ENCODE assay signal across 17 cellular contexts in genomic region chr10:133123746-133124356, GRCh38. TPM values are rescaled to one million over a fixed set of nuclear protein-coding genes. Genes with fewer than 3 reads are reported as not detected.
DNase-seq lines count a peak whose midpoint lies in the region; ATAC-seq and TF ChIP-seq lines count a peak whose summit lies in the region.
"Had no signal": no experiment of that assay in that cellular context is flagged by ENCODE, and none has a peak within 500 bp of the region (broad histone marks: within the 10 kb centered on the region; RNA-seq: fewer than 3 reads in every experiment).

No MANE protein-coding gene starts in this region.

- H3K27ac ChIP-seq in WERI-Rb-1 (no peak overlapping the region), lower lobe of right lung (no peak overlapping the region)
- H3K27ac ChIP-seq: Peyer's patch had no signal

- H3K9me3 ChIP-seq in WERI-Rb-1 (ENCODE audit: severe bottlenecking) = peaks cover 2% of the 10 kb centered on the region
- no peaks in the 10 kb centered on the region for H3K9me3 ChIP-seq in lower lobe of right lung
- H3K9me3 ChIP-seq: Peyer's patch had no signal

- H3K4me1 ChIP-seq in lower lobe of right lung = no peaks in the 10 kb centered on the region
- H3K4me1 ChIP-seq: Peyer's patch had no signal

- DNase-seq in natural killer cell = peak; percentile 9
- DNase-seq in natural killer cell treated with Interleukin-12 subunit alpha and Interleukin-12 subunit beta and Interleukin-15 and Interleukin-18, amount 100 ng/mL, for 72 hours (ENCODE audit: low spot score) = no peak
- peak; percentile 3 for DNase-seq in WERI-Rb-1
- peak; percentile 36 for DNase-seq in lower lobe of right lung
- DNase-seq: CD8-positive, alpha-beta T cell; DMS79 treated with DMSO at 0.1 percent for 48 hours; MV-4-11; NCI-H1417 treated with DMSO at 0.1 percent for 48 hours; NCI-H2029 treated with DMSO at 0.1 percent for 48 hours; NCI-H510A; Peyer's patch; SHP77 treated with DMSO at 0.1 percent for 48 hours had no signal

- intact Hi-C loops in natural killer cell (cut with micrococcal nuclease) = no loop called here
- intact Hi-C loops in lower lobe of right lung (cut with DNase I) = no loop called here

- H3K36me3 ChIP-seq in WERI-Rb-1 (no peaks in the 10 kb centered on the region), lower lobe of right lung (no peaks in the 10 kb centered on the region)
- H3K36me3 ChIP-seq: Peyer's patch had no signal

- H3K27me3 ChIP-seq in WERI-Rb-1 (ENCODE audit: insufficient read depth, low read depth, severe bottlenecking) (no peaks in the 10 kb centered on the region), lower lobe of right lung (ENCODE audit: low read depth) (peaks cover 36% of the 10 kb centered on the region)
- H3K27me3 ChIP-seq: Peyer's patch had no signal

- no peak overlapping the region for H3K4me3 ChIP-seq in WERI-Rb-1 (ENCODE audit: low read depth, low read length)
- H3K4me3 ChIP-seq in lower lobe of right lung = no peak overlapping the region
- H3K4me3 ChIP-seq: Peyer's patch had no signal

- no peak for TF ChIP-seq CTCF in natural killer cell (IDR thresholded peaks at IDR 0.05)
- TF ChIP-seq CTCF in WERI-Rb-1 (IDR thresholded peaks at IDR 0.05; ENCODE audit: low read depth, low read length) = no peak
- no peak for TF ChIP-seq CTCF in lower lobe of right lung (IDR thresholded peaks at IDR 0.05)

- peaks cover 9 to 11% of the 10 kb centered on the region in 2 donors for H3K27me3 Mint-ChIP-seq in natural killer cell (ENCODE audit: low read depth in 2 of 2)
- H3K27me3 Mint-ChIP-seq in natural killer cell treated with Interleukin-12 subunit alpha and Interleukin-12 subunit beta and Interleukin-15 and Interleukin-18, amount 100 ng/mL, for 72 hours = peaks cover 6 to 12% of the 10 kb centered on the region in 2 donors

- H3K36me3 Mint-ChIP-seq in natural killer cell = no peaks in the 10 kb centered on the region
- H3K36me3 Mint-ChIP-seq in natural killer cell treated with Interleukin-12 subunit alpha and Interleukin-12 subunit beta and Interleukin-15 and Interleukin-18, amount 100 ng/mL, for 72 hours = no peaks in the 10 kb centered on the region
- H3K36me3 Mint-ChIP-seq: CD8-positive, alpha-beta T cell had no signal

- H3K27ac Mint-ChIP-seq in natural killer cell = no peak overlapping the region
- H3K27ac Mint-ChIP-seq in natural killer cell treated with Interleukin-12 subunit alpha and Interleukin-12 subunit beta and Interleukin-15 and Interleukin-18, amount 100 ng/mL, for 72 hours = no peak overlapping the region
- H3K27ac Mint-ChIP-seq: B cell; CD8-positive, alpha-beta T cell had no signal

- H3K4me1 Mint-ChIP-seq in natural killer cell = peaks cover 11 to 12% of the 10 kb centered on the region in 2 donors
- H3K4me1 Mint-ChIP-seq in natural killer cell treated with Interleukin-12 subunit alpha and Interleukin-12 subunit beta and Interleukin-15 and Interleukin-18, amount 100 ng/mL, for 72 hours (ENCODE audit: low read depth in 2 of 2) = peaks cover 10 to 12% of the 10 kb centered on the region in 2 donors
- H3K4me1 Mint-ChIP-seq: B cell had no signal

- H3K4me3 Mint-ChIP-seq in natural killer cell = no peak overlapping the region
- no peak overlapping the region for H3K4me3 Mint-ChIP-seq in natural killer cell treated with Interleukin-12 subunit alpha and Interleukin-12 subunit beta and Interleukin-15 and Interleukin-18, amount 100 ng/mL, for 72 hours
- H3K4me3 Mint-ChIP-seq: B cell; CD8-positive, alpha-beta T cell had no signal

- H3K9me3 Mint-ChIP-seq in natural killer cell = no peaks in the 10 kb centered on the region
- H3K9me3 Mint-ChIP-seq in natural killer cell treated with Interleukin-12 subunit alpha and Interleukin-12 subunit beta and Interleukin-15 and Interleukin-18, amount 100 ng/mL, for 72 hours = no peaks in the 10 kb centered on the region
- H3K9me3 Mint-ChIP-seq: CD8-positive, alpha-beta T cell had no signal

- no peak for ATAC-seq in natural killer cell
- no peak for ATAC-seq in natural killer cell treated with Interleukin-12 subunit alpha and Interleukin-12 subunit beta and Interleukin-15 and Interleukin-18, amount 100 ng/mL, for 72 hours
- no peak for ATAC-seq in lower lobe of right lung
- no peak for ATAC-seq in GM19035 (IDR thresholded peaks at IDR 0.05; ENCODE audit: unreplicated experiment)
- ATAC-seq in GM18867 (IDR thresholded peaks at IDR 0.05; ENCODE audit: unreplicated experiment) = no peak
- no peak for ATAC-seq in HG02973 (IDR thresholded peaks at IDR 0.05; ENCODE audit: unreplicated experiment)
- ATAC-seq: CD8-positive, alpha-beta T cell had no signal

RNA-seq across cellular contexts. Expression of gene ADGRA1, which starts 36.1 kb away (rescaled TPM):
- total RNA-seq in natural killer cell (not detected), lower lobe of right lung (0.38 TPM)
- not detected for total RNA-seq in natural killer cell treated with Interleukin-12 subunit alpha and Interleukin-12 subunit beta and Interleukin-15 and Interleukin-18, amount 100 ng/mL, for 72 hours
- total RNA-seq: B cell; CD8-positive, alpha-beta T cell; LHCN-M2; Peyer's patch had no signal

RNA-seq across cellular contexts. Expression of gene KNDC1, which starts 36.2 kb away (rescaled TPM):
- total RNA-seq in natural killer cell (1 to 10 TPM in 2 of 3 donors, not detected in 1; 2.1 to 5.9 TPM), lower lobe of right lung (10.3 TPM)
- under 1 TPM; 0.05 to 0.36 TPM for total RNA-seq in natural killer cell treated with Interleukin-12 subunit alpha and Interleukin-12 subunit beta and Interleukin-15 and Interleukin-18, amount 100 ng/mL, for 72 hours
- total RNA-seq: CD8-positive, alpha-beta T cell had no signal
